27 cellular contexts compared by ENCODE assay signal in genomic region chr10:13797171-13797570, GRCh38.
"Had no signal": no experiment of that assay in that cellular context is flagged by ENCODE, and none has a peak within 500 bp of the region (broad histone marks: within the 10 kb centered on the region; RNA-seq: fewer than 3 reads in every experiment).

No MANE protein-coding gene starts in this region.

- H3K9me3 ChIP-seq: heart right ventricle, lower lobe of right lung, pancreas, prostate gland, tibial nerve, vagina had no signal

- H3K4me3 ChIP-seq: heart right ventricle, hepatocyte, lower lobe of right lung, pancreas, prostate gland, smooth muscle cell, tibial nerve, vagina had no signal

- H3K36me3 Mint-ChIP-seq: naive B cell; natural killer cell; stimulated activated memory B cell treated with anti-CD40 and anti-IgM and Interleukin-4, amounts not matched to agents 10 μg/mL and 1 μg/mL and 100 μg/mL, for 72 hours had no signal

- H3K4me3 Mint-ChIP-seq: mesothelial cell of epicardium; nephron progenitor cell; stimulated activated memory B cell treated with anti-CD40 and anti-IgM and Interleukin-4, amounts not matched to agents 10 μg/mL and 1 μg/mL and 100 μg/mL, for 72 hours; stimulated activated naive CD8-positive, alpha-beta T cell treated with anti-CD3 and anti-CD28 coated beads, Interleukin-15, amount 100 ng/mL, for 72 hours; type B pancreatic cell had no signal

- H3K27ac Mint-ChIP-seq: mesothelial cell of epicardium; stimulated activated memory B cell treated with anti-CD40 and anti-IgM and Interleukin-4, amounts not matched to agents 10 μg/mL and 1 μg/mL and 100 μg/mL, for 72 hours; stimulated activated naive CD8-positive, alpha-beta T cell treated with anti-CD3 and anti-CD28 coated beads, Interleukin-15, amount 100 ng/mL, for 72 hours; type B pancreatic cell had no signal

- ATAC-seq: heart right ventricle; left ventricle myocardium superior; natural killer cell; pancreas; right cardiac atrium; stimulated activated memory B cell treated with anti-CD40 and anti-IgM and Interleukin-4, amounts not matched to agents 10 μg/mL and 1 μg/mL and 100 μg/mL, for 72 hours; stimulated activated naive CD8-positive, alpha-beta T cell treated with anti-CD3 and anti-CD28 coated beads, Interleukin-15, amount 100 ng/mL, for 72 hours had no signal

- H3K9me3 Mint-ChIP-seq: mesothelial cell of epicardium; naive B cell; natural killer cell; nephron progenitor cell; stimulated activated memory B cell treated with anti-CD40 and anti-IgM and Interleukin-4, amounts not matched to agents 10 μg/mL and 1 μg/mL and 100 μg/mL, for 72 hours; stimulated activated naive CD8-positive, alpha-beta T cell treated with anti-CD3 and anti-CD28 coated beads, Interleukin-15, amount 100 ng/mL, for 72 hours had no signal

- H2AFZ ChIP-seq: hepatocyte had no signal

- H3K27me3 ChIP-seq: heart right ventricle, hepatocyte, pancreas, tibial nerve, vagina had no signal

- H3K79me2 ChIP-seq: hepatocyte had no signal

- H3K27ac ChIP-seq: heart right ventricle, hepatocyte, lower lobe of right lung, pancreas, prostate gland, tibial nerve, vagina had no signal

- H3K4me1 ChIP-seq: pancreas, prostate gland, vagina had no signal

- H3K36me3 ChIP-seq: pancreas, prostate gland, vagina had no signal

- H3K27me3 Mint-ChIP-seq: stimulated activated memory B cell treated with anti-CD40 and anti-IgM and Interleukin-4, amounts not matched to agents 10 μg/mL and 1 μg/mL and 100 μg/mL, for 72 hours; stimulated activated naive CD8-positive, alpha-beta T cell treated with anti-CD3 and anti-CD28 coated beads, Interleukin-15, amount 100 ng/mL, for 72 hours; type B pancreatic cell had no signal

- H3K4me2 ChIP-seq: hepatocyte, smooth muscle cell had no signal

- DNase-seq: heart right ventricle; islet precursor cell; left ventricle myocardium superior; lower lobe of right lung; mammary epithelial cell; mesendoderm; naive B cell; natural killer cell; nephron progenitor cell; pancreas; retina; stimulated activated CD4-positive, alpha-beta T cell treated with anti-CD3 and anti-CD28 coated beads, Interleukin-1b, Interleukin-23, amount 100 ng/mL, for 48 hours; stimulated activated CD4-positive, alpha-beta T cell treated with anti-CD3 and anti-CD28 coated beads, Interleukin-2, amount 100 ng/mL, for 48 hours; stimulated activated CD4-positive, alpha-beta T cell treated with anti-CD3 and anti-CD28 coated beads, Interleukin-4, amount 100 ng/mL, for 4 hours; stimulated activated CD8-positive, alpha-beta memory T cell treated with anti-CD3 and anti-CD28 coated beads, Interleukin-4, amount 100 ng/mL, for 48 hours; stimulated activated naive CD4-positive, alpha-beta T cell treated with Interleukin-2 at 50 U/mL for 16 hours; stimulated activated naive CD8-positive, alpha-beta T cell treated with anti-CD3 and anti-CD28 coated beads, Interleukin-15, amount 100 ng/mL, for 72 hours; substantia nigra had no signal

- FAIRE-seq: pancreas had no signal
